In genomic region chr1:164589961-164590507, GRCh38 we compare ENCODE assay signal across 1 cellular context.
TF ChIP-seq lines count a peak whose summit lies in the region.

No MANE protein-coding gene starts in this region.

TF ChIP-seq in IMR-90, 13 proteins besides CTCF, POLR2A, EP300 and RAD21 (continued from another document):
- no peak for TF ChIP-seq ELK1 (IDR thresholded peaks at IDR 0.05; ENCODE audit: borderline replicate concordance, low read depth, low read length)
- TF ChIP-seq RFX5 (IDR thresholded peaks at IDR 0.05; ENCODE audit: low read depth, low read length): no peak
- TF ChIP-seq NFE2L2 (IDR thresholded peaks at IDR 0.05; ENCODE audit: low read depth, low read length): no peak
- no peak for TF ChIP-seq SMC3 (IDR thresholded peaks at IDR 0.05; ENCODE audit: low read depth, low read length)
- TF ChIP-seq CEBPB (IDR thresholded peaks at IDR 0.05; ENCODE audit: low read depth, low read length): no peak
- TF ChIP-seq MXI1 (IDR thresholded peaks at IDR 0.05; ENCODE audit: borderline replicate concordance, low read depth, low read length): no peak
- TF ChIP-seq CHD1 (IDR thresholded peaks at IDR 0.05; ENCODE audit: low read depth, low read length): no peak
- TF ChIP-seq BHLHE40 (IDR thresholded peaks at IDR 0.05; ENCODE audit: low read depth, low read length): no peak
- no peak for TF ChIP-seq USF2 (IDR thresholded peaks at IDR 0.05; ENCODE audit: low read depth, low read length)
